In genomic region chr3:134627831-134628230, GRCh38 we compare ENCODE assay signal across 15 cellular contexts. TPM values are rescaled to one million over a fixed set of nuclear protein-coding genes. Genes with fewer than 3 reads are reported as not detected.
DNase-seq lines count a peak whose midpoint lies in the region; ATAC-seq, FAIRE-seq and TF ChIP-seq lines count a peak whose summit lies in the region.
"Had no signal": no experiment of that assay in that cellular context is flagged by ENCODE, and none has a peak within 500 bp of the region (broad histone marks: within the 10 kb centered on the region; RNA-seq: fewer than 3 reads in every experiment).

No MANE protein-coding gene starts in this region.

- H3K4me1 ChIP-seq in small intestine (ENCODE audit: control insufficient read depth in 2 of 2, insufficient read depth in 1 of 2, low read depth in 1 of 2, low read length in 1 of 2) (no peaks in the 10 kb centered on the region), tibial artery (no peaks in the 10 kb centered on the region)

- DNase-seq in NCI-H82 (lab: John Stamatoyannopoulos, UW): peak; percentile 15
- no peak for DNase-seq in NCI-H82 treated with DMSO at 0.1 percent for 48 hours (lab: John Stamatoyannopoulos, UW; ENCODE audit: unreplicated experiment)
- peak; percentile 36 for DNase-seq in NB4 (ENCODE audit: low read depth)
- peak; percentile 43 for DNase-seq in epithelial cell of prostate (ENCODE audit: low read depth, low spot score)
- DNase-seq in small intestine: peak; percentile 72
- no peak for DNase-seq in tibial artery
- DNase-seq in SW 1271 (lab: John Stamatoyannopoulos, UW): no peak
- DNase-seq: 8988T; activated CD4-positive, alpha-beta T cell treated with anti-CD3 and anti-CD28 coated beads for 4 hours; CD8-positive, alpha-beta memory T cell; hippocampal formation; NCI-H146; NCI-H69 had no signal

- no peak overlapping the region for H3K4me3 ChIP-seq in NB4 (ENCODE audit: low read depth, low read length)
- no peak overlapping the region for H3K4me3 ChIP-seq in small intestine (ENCODE audit: low read depth in 1 of 2, low read length in 2 of 2)
- no peak overlapping the region for H3K4me3 ChIP-seq in tibial artery

- WGBS in small intestine, 3 donors: 41 to 55% (median 54%) methylated on average over 1 of the region's 1 CpG

- H3K27me3 ChIP-seq in small intestine (ENCODE audit: control insufficient read depth in 2 of 2, insufficient read depth in 2 of 2, low read length in 2 of 2): no peaks in the 10 kb centered on the region
- H3K27me3 ChIP-seq in tibial artery: no peaks in the 10 kb centered on the region

- ATAC-seq in GM18909 (IDR thresholded peaks at IDR 0.05; ENCODE audit: poor library complexity, unreplicated experiment): no peak
- ATAC-seq: left lobe of liver had no signal

- intact Hi-C loops in tibial artery (cut with DNase I; ENCODE audit: low total_unique reads): no loop called here

- TF ChIP-seq CTCF in NB4 (IDR thresholded peaks at IDR 0.05; ENCODE audit: low read depth, low read length) (no peak), tibial artery (IDR thresholded peaks at IDR 0.05) (no peak)

- TF ChIP-seq POLR2A in NB4 (IDR thresholded peaks at IDR 0.05; ENCODE audit: extremely low read depth, insufficient read length): no peak

- no peak for FAIRE-seq in small intestine (lab: Jason Lieb, UNC)

- H3K9me3 ChIP-seq in small intestine (ENCODE audit: control insufficient read depth, low read depth) (no peaks in the 10 kb centered on the region), tibial artery (peaks cover 0 to 15% (median 0%) of the 10 kb centered on the region in 3 donors)

- peak overlapping the region; percentile 13 for H3K27ac ChIP-seq in epithelial cell of prostate
- H3K27ac ChIP-seq in small intestine (ENCODE audit: low read depth in 1 of 2, low read length in 1 of 2): no peak overlapping the region
- H3K27ac ChIP-seq in tibial artery: no peak overlapping the region

- H3K36me3 ChIP-seq in small intestine (ENCODE audit: control insufficient read depth in 2 of 2, insufficient read depth in 2 of 2, low read length in 2 of 2) (no peaks in the 10 kb centered on the region), tibial artery (no peaks in the 10 kb centered on the region)

RNA-seq across cellular contexts. Expression of gene KY, which starts 23.0 kb away (rescaled TPM):
- polyA plus RNA-seq in small intestine: under 1 TPM in 1 of 3 donors, not detected in 2; 0.48 TPM

Comparison
In these comparisons a context has a peak if more than half of its experiments do, and no peak if none do; other contexts are left out.
1. DNase-seq: peak in NCI-H82 (single experiment), NB4 (single experiment), epithelial cell of prostate (single experiment) and small intestine (single experiment); none in NCI-H82 treated with DMSO at 0.1 percent for 48 hours (single experiment), tibial artery (0 of 2) and SW 1271 (0 of 2).